In genomic region chr1:205313681-205314308, GRCh38 we compare ENCODE assay signal across 7 cellular contexts. TPM values are rescaled to one million over a fixed set of nuclear protein-coding genes. Genes with fewer than 3 reads are reported as not detected.
DNase-seq lines count a peak whose midpoint lies in the region; ATAC-seq and TF ChIP-seq lines count a peak whose summit lies in the region.

No MANE protein-coding gene starts in this region.

- no peak overlapping the region for H3K23ac ChIP-seq in neuronal stem cell (ENCODE audit: low read depth, low read length, poor library complexity)

- peak overlapping the region in 3 of 4 donors; percentile 14 to 53 (median 32) for H3K27ac ChIP-seq in gastroesophageal sphincter
- peak overlapping the region; percentile 100 for H3K27ac ChIP-seq in neuronal stem cell (replicated peaks; ENCODE audit: low read length)

- no peak overlapping the region for H4K91ac ChIP-seq in neuronal stem cell (ENCODE audit: low read depth, low read length, poor library complexity)

- H3K9me3 ChIP-seq in gastroesophageal sphincter (no peaks in the 10 kb centered on the region), neuronal stem cell (replicated peaks in 1 of 2; ENCODE audit: control insufficient read depth in 2 of 2, insufficient read depth in 1 of 2, low read depth in 1 of 2, low read length in 2 of 2) (no peaks in the 10 kb centered on the region)

- peak overlapping the region; percentile 95 for H2BK5ac ChIP-seq in neuronal stem cell (ENCODE audit: low read length)

- H2BK120ac ChIP-seq in neuronal stem cell (ENCODE audit: low read depth, low read length): peak overlapping the region; percentile 56

- H3K4me1 ChIP-seq in gastroesophageal sphincter (peaks cover 0 to 35% (median 0%) of the 10 kb centered on the region in 3 donors), neuronal stem cell (ENCODE audit: control insufficient read depth in 2 of 2, insufficient read depth in 1 of 2, low read depth in 1 of 2, low read length in 2 of 2) (peaks cover 61 to 64% of the 10 kb centered on the region in 2 donors)

- H3K4me2 ChIP-seq in neuronal stem cell (ENCODE audit: insufficient read depth, low read length, poor library complexity, severe bottlenecking): peak overlapping the region; percentile 74

- H3K18ac ChIP-seq in neuronal stem cell (ENCODE audit: low read length): peak overlapping the region; percentile 98

- no peak overlapping the region for H3K4ac ChIP-seq in neuronal stem cell (ENCODE audit: low read length)

- peak; percentile 84 for DNase-seq in MV-4-11 (lab: John Stamatoyannopoulos, UW)
- DNase-seq in activated naive CD4-positive, alpha-beta T cell treated with Interleukin-2 at 50 U/mL for 16 hours: peak; percentile 13
- peak; percentile 98 for DNase-seq in neuronal stem cell (ENCODE audit: low spot score)
- DNase-seq in NCI-H2081 treated with DMSO at 0.1 percent for 48 hours (lab: John Stamatoyannopoulos, UW): no peak

- TF ChIP-seq CTCF in gastroesophageal sphincter (IDR thresholded peaks at IDR 0.05): no peak

- no peak overlapping the region for H4K8ac ChIP-seq in neuronal stem cell (ENCODE audit: low read depth, low read length)

- H2AK5ac ChIP-seq in neuronal stem cell (ENCODE audit: low read depth, low read length): peak overlapping the region; percentile 71

- H2AFZ ChIP-seq in neuronal stem cell (ENCODE audit: low read length): no peak overlapping the region

- H3K27me3 ChIP-seq in gastroesophageal sphincter: no peaks in the 10 kb centered on the region
- H3K27me3 ChIP-seq in neuronal stem cell (ENCODE audit: control insufficient read depth in 3 of 3, insufficient read depth in 3 of 3, low read depth in 1 of 3, low read length in 3 of 3): no peaks in the 10 kb centered on the region

- no peak overlapping the region for H2BK12ac ChIP-seq in neuronal stem cell (ENCODE audit: low read length)

- peaks cover 11% of the 10 kb centered on the region for H3K79me1 ChIP-seq in neuronal stem cell (ENCODE audit: low read depth, low read length)

- ATAC-seq in GM18907 (IDR thresholded peaks at IDR 0.05; ENCODE audit: unreplicated experiment) (peak; percentile 52), gastroesophageal sphincter (peak; percentile 65), HG02623 (IDR thresholded peaks at IDR 0.05; ENCODE audit: unreplicated experiment) (no peak)

- no peak for TF ChIP-seq EP300 in gastroesophageal sphincter (IDR thresholded peaks at IDR 0.05)

- no peak for TF ChIP-seq POLR2A in gastroesophageal sphincter (IDR thresholded peaks at IDR 0.05)

- H3K4me3 ChIP-seq in gastroesophageal sphincter (peak overlapping the region in 1 of 2 donors; percentile 23), neuronal stem cell (ENCODE audit: low read length in 2 of 2) (peak overlapping the region; percentile 39 to 73)

- 35% methylated on average over 5 of the region's 18 CpGs; no CpG with 5 or more reads in 1 of the 2 donors for WGBS in gastroesophageal sphincter (ENCODE audit: low coverage in 1 of 2), 2 donors
- WGBS in neuronal stem cell (ENCODE audit: extremely low coverage in 2 of 2, insufficient read length in 2 of 2, insufficient replicate concordance in 1 of 2), 2 donors: no CpG with 5 or more reads among the region's 18 CpGs

- H3K9ac ChIP-seq in neuronal stem cell (ENCODE audit: low read depth, low read length, poor library complexity): no peak overlapping the region

- H3K36me3 ChIP-seq in gastroesophageal sphincter: peaks cover 0 to 5% of the 10 kb centered on the region in 2 donors
- H3K36me3 ChIP-seq in neuronal stem cell (replicated peaks in 1 of 2; ENCODE audit: control insufficient read depth in 2 of 2, insufficient read depth in 2 of 2, low read length in 2 of 2): peaks cover 41 to 69% of the 10 kb centered on the region in 2 donors

- no peak overlapping the region for H2BK15ac ChIP-seq in neuronal stem cell (ENCODE audit: low read length)

- no peak overlapping the region for H3K14ac ChIP-seq in neuronal stem cell (ENCODE audit: low read length)

RNA-seq across cellular contexts. Expression of gene NUAK2, which starts 7.8 kb away (rescaled TPM):
- 1 to 10 TPM in 1 of 4 donors, under 1 TPM in 3; 0.67 to 1.1 (median 0.83) TPM for total RNA-seq in gastroesophageal sphincter
- polyA plus RNA-seq in neuronal stem cell (2013, experiment 1 of 2): 55.9 TPM
- 57.2 TPM for polyA plus RNA-seq in neuronal stem cell (2013, experiment 2 of 2)

RNA-seq across cellular contexts. Expression of gene KLHDC8A, which starts 42.9 kb away (rescaled TPM):
- total RNA-seq in gastroesophageal sphincter: under 1 TPM in 3 of 4 donors, not detected in 1; 0.16 to 0.40 (median 0.31) TPM
- 87.2 TPM for polyA plus RNA-seq in neuronal stem cell (2013, experiment 1 of 2)
- 86.1 TPM for polyA plus RNA-seq in neuronal stem cell (2013, experiment 2 of 2)
